10 cellular contexts compared by ENCODE assay signal in the genomic region with DNA sequence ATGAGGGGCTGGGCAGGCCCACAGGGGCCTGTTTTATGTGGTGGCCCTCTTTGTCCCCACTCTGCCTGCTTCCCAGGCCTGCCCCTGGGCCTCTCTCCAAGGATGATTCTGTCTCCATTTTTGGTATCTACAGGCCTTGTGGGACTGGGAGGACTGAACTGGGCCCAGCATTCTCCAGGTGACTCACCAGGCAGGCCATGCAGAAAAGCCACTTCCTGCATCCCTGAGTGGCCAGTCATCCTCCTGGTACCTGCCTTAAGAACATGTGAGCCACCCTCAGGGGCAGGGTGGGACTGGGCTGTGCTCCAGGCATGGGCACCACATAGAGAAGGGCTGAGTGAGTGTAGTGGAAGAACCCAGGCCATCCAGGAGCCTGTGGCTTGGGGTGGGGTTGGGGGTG. TPM values are rescaled to one million over a fixed set of nuclear protein-coding genes. Genes with fewer than 3 reads are reported as not detected.
DNase-seq lines count a peak whose midpoint lies in the region; ATAC-seq, FAIRE-seq and TF ChIP-seq lines count a peak whose summit lies in the region.
"Had no signal": no experiment of that assay in that cellular context is flagged by ENCODE, and none has a peak within 500 bp of the region (broad histone marks: within the 10 kb centered on the region; RNA-seq: fewer than 3 reads in every experiment).

No MANE protein-coding gene starts in this region.

- dilution Hi-C loops in IMR-90 (cut with HindIII; ENCODE audit: low sequenced_read_pairs, unreplicated experiment), result no loop called here

- CTCF ChIA-PET in IMR-90 (lab: Yijun Ruan, JAX), result interaction anchor here (1.0 to 1.2 kb wide), 2 partner anchors 24 to 71 kb away, joined by 3 read pairs; no protein-coding TSS in a partner anchor

- H3K56ac ChIP-seq in IMR-90 (ENCODE audit: extremely low read depth, insufficient read depth, low read length), result peak overlapping the region; percentile 94

- peaks cover 27% of the 10 kb centered on the region for H3K9me1 ChIP-seq in IMR-90 (ENCODE audit: insufficient read depth, low read length)

- H3K4ac ChIP-seq in IMR-90 (ENCODE audit: low read depth, low read length), result peak overlapping the region; percentile 99

- peak overlapping the region; percentile 100 for H3K14ac ChIP-seq in IMR-90 (replicated peaks; ENCODE audit: low read depth, low read length)

- TF ChIP-seq CTCF in IMR-90 (conservative IDR thresholded peaks at IDR 0.05; ENCODE audit: low read depth, low read length), result no peak
- TF ChIP-seq CTCF in pancreas (IDR thresholded peaks at IDR 0.05), result no peak

- DNase-seq in Daoy (ENCODE audit: low read depth) (peak; percentile 100), IMR-90 (peak; percentile 99), dedifferentiated amniotic fluid mesenchymal stem cell (ENCODE audit: extremely low spot score) (peak; percentile 47), pancreas (no peak), cortex of kidney (lab: John Stamatoyannopoulos, UW) (no peak), SK-N-DZ (ENCODE audit: low spot score) (no peak)
- DNase-seq: left cardiac atrium, NCI-H146 had no signal

- peak overlapping the region; percentile 100 for H4K91ac ChIP-seq in IMR-90 (ENCODE audit: insufficient read depth, low read depth, low read length)

- H3K4me3 ChIP-seq in IMR-90 (ENCODE audit: insufficient read depth, low read depth, low read length), result no peak overlapping the region
- no peak overlapping the region for H3K4me3 ChIP-seq in pancreas

- peak overlapping the region; percentile 99 for H3K23ac ChIP-seq in IMR-90 (ENCODE audit: low read depth, low read length)

- H2BK15ac ChIP-seq in IMR-90 (ENCODE audit: low read depth, low read length), result peak overlapping the region; percentile 100

- H3K27me3 ChIP-seq in IMR-90 (ENCODE audit: control insufficient read depth, insufficient read depth, low read length) (no peaks in the 10 kb centered on the region), pancreas (no peaks in the 10 kb centered on the region)

- H3K27ac ChIP-seq in IMR-90 (ENCODE audit: insufficient read depth, low read length) (peak overlapping the region; percentile 70), pancreas (no peak overlapping the region)

- H3K36me3 ChIP-seq in IMR-90 (ENCODE audit: control insufficient read depth, insufficient read depth, low read length) (no peaks in the 10 kb centered on the region), pancreas (no peaks in the 10 kb centered on the region)

- H2BK20ac ChIP-seq in IMR-90 (ENCODE audit: low read depth, low read length), result peak overlapping the region; percentile 100

- in situ Hi-C loops in IMR-90 (cut with MboI; ENCODE audit: low sequenced_read_pairs), result no loop called here

- peak overlapping the region; percentile 94 for H3K18ac ChIP-seq in IMR-90 (ENCODE audit: low read depth, low read length)

- peak overlapping the region; percentile 100 for H2BK120ac ChIP-seq in IMR-90 (ENCODE audit: low read depth, low read length)

- H2BK5ac ChIP-seq in IMR-90 (ENCODE audit: low read depth, low read length, poor library complexity, severe bottlenecking), result peak overlapping the region; percentile 100

- no peak for TF ChIP-seq RAD21 in IMR-90 (IDR thresholded peaks at IDR 0.05; ENCODE audit: low read length)

- H3K4me1 ChIP-seq in IMR-90 (ENCODE audit: control insufficient read depth, insufficient read depth, low read length), result peaks cover 20% of the 10 kb centered on the region
- no peaks in the 10 kb centered on the region for H3K4me1 ChIP-seq in pancreas

- H3K4me2 ChIP-seq in IMR-90 (ENCODE audit: low read depth, low read length), result no peak overlapping the region

- FAIRE-seq in pancreas (lab: Jason Lieb, UNC), result no peak

- no peaks in the 10 kb centered on the region for H4K20me1 ChIP-seq in IMR-90 (ENCODE audit: insufficient read depth, low read length)

- H4K8ac ChIP-seq in IMR-90 (ENCODE audit: low read depth in 2 of 2, low read length in 2 of 2), result peak overlapping the region; percentile 98 to 99

- intact Hi-C loops in IMR-90 (cut with micrococcal nuclease) (no loop called here), pancreas (cut with DNase I) (no loop called here)

- peak overlapping the region; percentile 16; the same call in 1 of the 2 replicates for H3K9ac ChIP-seq in IMR-90 (ENCODE audit: low read depth, low read length)

- no TSS peak for BruUV-seq in IMR-90 (replicated peaks; lab: Mats Ljungman, UMichigan)

- H3K9me3 ChIP-seq in IMR-90 (ENCODE audit: control insufficient read depth, insufficient read depth, low read length) (no peaks in the 10 kb centered on the region), pancreas (no peaks in the 10 kb centered on the region)

- TF ChIP-seq POLR2A in IMR-90 (IDR thresholded peaks at IDR 0.05; ENCODE audit: low read depth, low read length), result no peak

- peaks cover 8 to 16% of the 10 kb centered on the region in 2 experiments; a peak in 2 of 4 replicates for H3K79me1 ChIP-seq in IMR-90 (ENCODE audit: low read depth in 1 of 2, low read length in 2 of 2)

- POLR2A ChIA-PET in IMR-90 (lab: Charles Lee; ENCODE audit: unreplicated experiment), result no interaction called here

- peak overlapping the region; percentile 94 for H4K5ac ChIP-seq in IMR-90 (ENCODE audit: low read depth, low read length)

- peak overlapping the region; percentile 83 for H2AFZ ChIP-seq in IMR-90 (replicated peaks; ENCODE audit: low read length, poor library complexity)

- peak overlapping the region; percentile 99 for H2AK9ac ChIP-seq in IMR-90 (replicated peaks; ENCODE audit: low read depth, low read length, poor library complexity)

- peak; percentile 89 for ATAC-seq in IMR-90 (ENCODE audit: low read depth)
- ATAC-seq in pancreas, result peak in 3 of 4 donors; percentile 55 to 71 (median 59)
- no peak for ATAC-seq in GM21529 (IDR thresholded peaks at IDR 0.05; ENCODE audit: unreplicated experiment)
- ATAC-seq in HG02884 (IDR thresholded peaks at IDR 0.05; ENCODE audit: unreplicated experiment), result no peak

- peak overlapping the region; percentile 99 for H2AK5ac ChIP-seq in IMR-90 (ENCODE audit: low read depth, low read length)

TF ChIP-seq in IMR-90, 13 proteins besides CTCF, POLR2A, EP300 and RAD21:
- TF ChIP-seq BHLHE40 (IDR thresholded peaks at IDR 0.05; ENCODE audit: low read depth, low read length) (peak; percentile 55), NFE2L2 (IDR thresholded peaks at IDR 0.05; ENCODE audit: low read depth, low read length) (0 out of 2 replicates have a peak, but pooled peaks have one; percentile 29), FOS (IDR thresholded peaks at IDR 0.05; ENCODE audit: low read depth, low read length) (peak; percentile 97), MAZ (IDR thresholded peaks at IDR 0.05; ENCODE audit: borderline replicate concordance, low read depth, low read length) (peak; percentile 55; the same call in 1 of the 2 replicates), RCOR1 (IDR thresholded peaks at IDR 0.05; ENCODE audit: insufficient replicate concordance, low read length) (no peak), MAFK (IDR thresholded peaks at IDR 0.05; ENCODE audit: low read depth, low read length) (no peak), SMC3 (IDR thresholded peaks at IDR 0.05; ENCODE audit: low read depth, low read length) (peak; percentile 20; the same call in 1 of the 2 replicates)
- TF ChIP-seq, protein P1, sequence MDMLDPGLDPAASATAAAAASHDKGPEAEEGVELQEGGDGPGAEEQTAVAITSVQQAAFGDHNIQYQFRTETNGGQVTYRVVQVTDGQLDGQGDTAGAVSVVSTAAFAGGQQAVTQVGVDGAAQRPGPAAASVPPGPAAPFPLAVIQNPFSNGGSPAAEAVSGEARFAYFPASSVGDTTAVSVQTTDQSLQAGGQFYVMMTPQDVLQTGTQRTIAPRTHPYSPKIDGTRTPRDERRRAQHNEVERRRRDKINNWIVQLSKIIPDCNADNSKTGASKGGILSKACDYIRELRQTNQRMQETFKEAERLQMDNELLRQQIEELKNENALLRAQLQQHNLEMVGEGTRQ (IDR thresholded peaks at IDR 0.05; ENCODE audit: low read depth, low read length), result peak; percentile 61; the same call in 1 of the 2 replicates

RNA-seq across cellular contexts. Expression of gene BCAR3, which starts 20.0 kb away (rescaled TPM):
- 70.5 and 78.2 TPM in 2 replicates for total RNA-seq in Daoy (2014; rRNA removed; shearing (Covaris generic))
- 46.4 TPM in 2 replicates for total RNA-seq in IMR-90 (2012; rRNA removed)
- polyA plus RNA-seq in IMR-90 (2012; rRNA removed), result 41.4 and 47.9 TPM in 2 replicates
- polyA plus RNA-seq in IMR-90 (2012; cell fraction: cytosol; rRNA removed), result 28.9 and 33.4 TPM in 2 replicates
- 41.5 and 54.4 TPM in 2 replicates for polyA plus RNA-seq in IMR-90 (2012; cell fraction: nucleus; rRNA removed; ENCODE audit: low replicate concordance)
- 1 to 10 TPM; 2.4 to 8.2 (median 4.9) TPM for total RNA-seq in pancreas
- polyA plus RNA-seq in pancreas, result 1 to 10 TPM; 2.6 to 6.1 TPM
- polyA plus RNA-seq in SK-N-DZ (2014; cell fraction: cytosol; rRNA removed), result 0.77 and 1.7 TPM in 2 replicates
- polyA plus RNA-seq in SK-N-DZ (2014; cell fraction: nucleus; rRNA removed), result 1.3 and 1.6 TPM in 2 replicates

Comparison
In these comparisons a context has a peak if more than half of its experiments do, and no peak if none do; other contexts are left out.
1. DNase-seq: peak in Daoy (single experiment), IMR-90 (single experiment) and dedifferentiated amniotic fluid mesenchymal stem cell (single experiment); none in pancreas (0 of 6), cortex of kidney (single experiment) and SK-N-DZ (single experiment).
2. ATAC-seq: peak in IMR-90 (single experiment) and pancreas (3 of 4); none in GM21529 (single experiment) and HG02884 (single experiment).